8 cellular contexts compared by ENCODE assay signal in the genomic region with DNA sequence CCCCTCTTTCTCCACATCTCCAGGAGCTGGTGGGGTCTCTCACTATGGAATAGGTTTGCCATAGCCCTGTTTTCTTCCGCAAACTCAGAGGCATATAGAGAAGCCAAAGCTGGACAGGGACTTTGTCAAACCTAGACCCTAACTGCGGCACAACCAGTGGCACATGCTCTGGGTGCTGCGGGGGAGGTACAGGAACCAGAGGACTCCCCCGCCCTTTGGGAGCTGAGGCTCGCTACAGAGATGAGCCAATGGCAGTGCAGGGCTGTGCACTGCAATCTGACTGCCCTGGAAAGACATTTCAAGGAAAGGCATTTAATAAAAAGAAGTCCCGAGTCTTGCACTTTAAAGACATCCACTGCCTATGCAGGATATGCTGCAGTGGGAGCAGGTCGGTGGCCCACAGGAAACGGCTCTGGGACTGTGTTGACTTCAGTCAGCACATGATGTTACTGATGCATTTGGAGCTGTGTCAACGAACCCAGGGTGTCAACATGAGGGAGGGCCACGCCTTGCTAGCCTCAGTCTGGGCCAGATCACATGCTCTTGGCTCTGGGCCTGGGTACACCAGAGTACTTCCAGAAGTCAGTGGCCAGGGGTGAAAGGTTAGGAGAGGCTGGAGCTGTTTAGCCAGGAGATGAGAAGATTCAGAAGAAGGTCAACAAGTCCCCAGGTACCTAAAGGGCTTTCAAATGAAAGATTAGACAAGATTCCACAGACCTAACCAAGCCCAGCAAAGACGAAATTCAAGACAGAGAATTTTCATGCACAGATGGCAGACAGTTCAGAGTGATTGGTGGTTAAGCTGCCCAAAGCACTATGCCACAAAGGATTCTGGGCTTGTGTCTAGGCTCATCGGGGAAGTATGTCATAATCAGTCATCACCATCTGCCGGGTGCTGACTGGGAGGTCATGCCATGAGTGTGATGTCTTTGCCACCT. TPM values are rescaled to one million over a fixed set of nuclear protein-coding genes. Genes with fewer than 3 reads are reported as not detected.
A peak's percentile ranks its signal among the peaks of the same experiment; 100 is the strongest.
DNase-seq lines count a peak whose midpoint lies in the region; ATAC-seq and TF ChIP-seq lines count a peak whose summit lies in the region.

No MANE protein-coding gene starts in this region.

- CTCF ChIA-PET in CD4-positive, alpha-beta memory T cell (lab: Charles Lee; ENCODE audit: partially characterized antibody): interaction anchor here (0.7 to 1.6 kb wide), 3 partner anchors 27 to 74 kb away, joined by 3 to 4 read pairs (median 4); no protein-coding TSS in a partner anchor

- H3K36me3 Mint-ChIP-seq in CD4-positive, alpha-beta memory T cell: peaks cover 7 to 42% of the 10 kb centered on the region in 2 donors
- H3K36me3 Mint-ChIP-seq in immature natural killer cell: peaks cover 0 to 10% (median 7%) of the 10 kb centered on the region in 3 donors
- peaks cover 18% of the 10 kb centered on the region for H3K36me3 Mint-ChIP-seq in stimulated activated naive CD8-positive, alpha-beta T cell treated with anti-CD3 and anti-CD28 coated beads, Interleukin-15, Interleukin-2, amounts not matched to agents 100 ng/mL and 50 ng/mL, for 24 hours (ENCODE audit: low read depth)

- H3K4me3 Mint-ChIP-seq in CD4-positive, alpha-beta memory T cell: peak overlapping the region; percentile 9 to 75 (median 48)
- peak overlapping the region; percentile 4 to 78 (median 60) for H3K4me3 Mint-ChIP-seq in immature natural killer cell
- no peak overlapping the region for H3K4me3 Mint-ChIP-seq in stimulated activated naive CD8-positive, alpha-beta T cell treated with anti-CD3 and anti-CD28 coated beads, Interleukin-15, Interleukin-2, amounts not matched to agents 100 ng/mL and 50 ng/mL, for 24 hours

- no peak overlapping the region for H3K27ac ChIP-seq in CD4-positive, alpha-beta memory T cell (ENCODE audit: low read depth, low read length)

- intact Hi-C loops in CD4-positive, alpha-beta memory T cell (cut with micrococcal nuclease): no loop called here

- no peak for ATAC-seq in GM18498 (IDR thresholded peaks at IDR 0.05; ENCODE audit: unreplicated experiment)

- H3K4me1 Mint-ChIP-seq in CD4-positive, alpha-beta memory T cell: peaks cover 23 to 57% (median 43%) of the 10 kb centered on the region in 4 donors
- H3K4me1 Mint-ChIP-seq in immature natural killer cell: peaks cover 46 to 50% of the 10 kb centered on the region in 2 donors
- peaks cover 50% of the 10 kb centered on the region for H3K4me1 Mint-ChIP-seq in stimulated activated naive CD8-positive, alpha-beta T cell treated with anti-CD3 and anti-CD28 coated beads, Interleukin-15, Interleukin-2, amounts not matched to agents 100 ng/mL and 50 ng/mL, for 24 hours (ENCODE audit: low read depth)

- peaks cover 25% of the 10 kb centered on the region for H3K36me3 ChIP-seq in CD4-positive, alpha-beta memory T cell (ENCODE audit: insufficient read depth, low read length)

- no peak overlapping the region for H3K4me3 ChIP-seq in CD4-positive, alpha-beta memory T cell (ENCODE audit: low read length in 2 of 2)

- H3K27me3 Mint-ChIP-seq in CD4-positive, alpha-beta memory T cell: no peaks in the 10 kb centered on the region
- peaks cover 0 to 7% (median 0%) of the 10 kb centered on the region in 3 donors for H3K27me3 Mint-ChIP-seq in immature natural killer cell (ENCODE audit: low read depth in 3 of 3)
- H3K27me3 Mint-ChIP-seq in stimulated activated naive CD8-positive, alpha-beta T cell treated with anti-CD3 and anti-CD28 coated beads, Interleukin-15, Interleukin-2, amounts not matched to agents 100 ng/mL and 50 ng/mL, for 24 hours: no peaks in the 10 kb centered on the region

- peaks cover 40% of the 10 kb centered on the region for H3K4me1 ChIP-seq in CD4-positive, alpha-beta memory T cell (ENCODE audit: insufficient read depth, low read length)

- H3K27me3 ChIP-seq in CD4-positive, alpha-beta memory T cell (ENCODE audit: insufficient read depth, low read length): no peaks in the 10 kb centered on the region

- peak; percentile 32 to 62 (median 47) for DNase-seq in CD4-positive, alpha-beta memory T cell
- DNase-seq in NCI-H1694 treated with DMSO at 0.1 percent for 48 hours (lab: John Stamatoyannopoulos, UW) (peak; percentile 98), anterior cingulate cortex (lab: John Stamatoyannopoulos, UW) (peak in 47 of 58 donors; percentile 10 to 90 (median 52)), immature natural killer cell (peak; percentile 33 to 60 (median 44)), NCI-H1436 (lab: John Stamatoyannopoulos, UW) (no peak), GM20000 (ENCODE audit: low spot score) (no peak)

- no peak for TF ChIP-seq CTCF in GM20000 (IDR thresholded peaks at IDR 0.05; ENCODE audit: extremely low read depth, missing control alignments)

- peak overlapping the region; percentile 81 to 97 (median 94) for H3K27ac Mint-ChIP-seq in CD4-positive, alpha-beta memory T cell
- peak overlapping the region; percentile 89 to 98 (median 94) for H3K27ac Mint-ChIP-seq in immature natural killer cell
- peak overlapping the region; percentile 73 for H3K27ac Mint-ChIP-seq in stimulated activated naive CD8-positive, alpha-beta T cell treated with anti-CD3 and anti-CD28 coated beads, Interleukin-15, Interleukin-2, amounts not matched to agents 100 ng/mL and 50 ng/mL, for 24 hours

- POLR2A ChIA-PET in CD4-positive, alpha-beta memory T cell (lab: Charles Lee; ENCODE audit: partially characterized antibody): interaction anchor here (1.0 to 2.2 kb wide), 2 partner anchors 8 to 14 kb away, joined by 4 to 9 read pairs; a partner anchor contains a TSS

- H3K9me3 Mint-ChIP-seq in CD4-positive, alpha-beta memory T cell: no peaks in the 10 kb centered on the region
- H3K9me3 Mint-ChIP-seq in immature natural killer cell: no peaks in the 10 kb centered on the region
- H3K9me3 Mint-ChIP-seq in stimulated activated naive CD8-positive, alpha-beta T cell treated with anti-CD3 and anti-CD28 coated beads, Interleukin-15, Interleukin-2, amounts not matched to agents 100 ng/mL and 50 ng/mL, for 24 hours: no peaks in the 10 kb centered on the region

- H3K9me3 ChIP-seq in CD4-positive, alpha-beta memory T cell (ENCODE audit: control insufficient read depth in 1 of 2, low read length in 2 of 2): no peaks in the 10 kb centered on the region

RNA-seq across cellular contexts. Expression of a gene that starts 8.2 kb away (rescaled TPM):
- 10 to 100 TPM; 20.1 to 22.2 TPM for total RNA-seq in CD4-positive, alpha-beta memory T cell
- 1 to 10 TPM; 4.8 to 6.9 TPM for polyA plus RNA-seq in CD4-positive, alpha-beta memory T cell
- polyA plus RNA-seq in immature natural killer cell: 10 to 100 TPM in 1 of 3 donors, 1 to 10 TPM in 2; 6.6 to 13.7 (median 7.3) TPM

RNA-seq across cellular contexts. Expression of a gene that starts 13.5 kb away (rescaled TPM):
- total RNA-seq in CD4-positive, alpha-beta memory T cell: under 1 TPM in 1 of 2 experiments, not detected in 1; 0.32 TPM
- not detected for polyA plus RNA-seq in CD4-positive, alpha-beta memory T cell
- under 1 TPM in 2 of 3 donors, not detected in 1; 0.62 to 0.68 TPM for polyA plus RNA-seq in immature natural killer cell

Comparison
In these comparisons a context has a peak if more than half of its experiments do, and no peak if none do; other contexts are left out.
1. DNase-seq: peak in CD4-positive, alpha-beta memory T cell (5 of 5), NCI-H1694 treated with DMSO at 0.1 percent for 48 hours (single experiment), anterior cingulate cortex (47 of 58) and immature natural killer cell (3 of 3); none in NCI-H1436 (single experiment) and GM20000 (single experiment).
2. Peak in every context shown above with its lines, with median percentiles within 50 percentile points of each other: H3K27ac Mint-ChIP-seq.